In the genomic region with DNA sequence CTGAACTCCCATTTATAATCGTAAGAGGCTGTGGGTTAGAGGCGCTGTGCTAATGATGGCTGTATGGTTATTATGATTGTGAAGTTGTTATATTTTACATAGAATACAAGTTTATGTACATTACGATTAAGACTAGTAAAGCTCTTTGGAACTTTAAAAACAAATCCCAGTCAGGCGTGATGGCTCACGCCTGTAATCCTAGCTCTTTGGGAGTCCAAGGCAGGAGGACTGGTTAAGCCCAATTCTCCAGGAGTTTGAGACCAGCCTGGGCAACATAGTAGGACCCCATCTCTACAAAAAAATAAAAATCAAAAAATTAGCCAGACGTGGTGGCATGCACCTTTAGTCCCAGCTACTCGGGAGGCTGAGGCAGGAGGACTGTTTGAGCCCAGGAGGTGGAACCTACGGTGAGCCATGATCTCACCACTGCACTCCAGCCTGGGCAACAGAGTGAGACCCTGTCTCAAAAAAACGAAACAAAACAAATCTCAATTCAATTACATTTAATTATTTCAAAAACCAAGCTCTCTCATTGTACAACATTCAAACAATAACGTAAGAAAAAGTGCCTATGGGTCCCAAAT, we compare ENCODE assay signal across 13 cellular contexts. TPM values are rescaled to one million over a fixed set of nuclear protein-coding genes. Genes with fewer than 3 reads are reported as not detected.
DNase-seq lines count a peak whose midpoint lies in the region; ATAC-seq, FAIRE-seq and TF ChIP-seq lines count a peak whose summit lies in the region.
"Had no signal": no experiment of that assay in that cellular context is flagged by ENCODE, and none has a peak within 500 bp of the region (broad histone marks: within the 10 kb centered on the region; RNA-seq: fewer than 3 reads in every experiment).

No MANE protein-coding gene starts in this region.

- no peaks in the 10 kb centered on the region for H4K20me1 ChIP-seq in PC-9 (ENCODE audit: insufficient read depth)

- no peaks in the 10 kb centered on the region for H3K36me3 ChIP-seq in PC-9 (ENCODE audit: low read depth)
- H3K36me3 ChIP-seq in small intestine (ENCODE audit: control insufficient read depth in 2 of 2, insufficient read depth in 2 of 2, low read length in 2 of 2), result no peaks in the 10 kb centered on the region
- H3K36me3 ChIP-seq in MG63, result no peaks in the 10 kb centered on the region; the same call in 1 of the 2 replicates
- H3K36me3 ChIP-seq: gastrocnemius medialis, sigmoid colon, tibial artery had no signal

- H3K27ac ChIP-seq in PC-9 (peak overlapping the region; percentile 94), small intestine (ENCODE audit: low read depth in 1 of 2, low read length in 1 of 2) (peak overlapping the region; percentile 95)
- H3K27ac ChIP-seq: coronary artery, gastrocnemius medialis, sigmoid colon, tibial artery, VCaP had no signal

- H2AFZ ChIP-seq in PC-9, result 0 out of 2 replicates have a peak overlapping the region, but pooled peaks have one; percentile 13

- peaks cover 30% of the 10 kb centered on the region for H3K36me3 Mint-ChIP-seq in activated CD4-positive, alpha-beta T cell treated with anti-CD3 and anti-CD28 coated beads, Interleukin-2, amount 10 ng/mL, durations not matched to agents 24 days and 14 days (ENCODE audit: low read depth)
- no peaks in the 10 kb centered on the region for H3K36me3 Mint-ChIP-seq in chondrocyte (ENCODE audit: low read depth)

- intact Hi-C loops in activated CD4-positive, alpha-beta T cell treated with anti-CD3 and anti-CD28 coated beads, Interleukin-2, amount 10 ng/mL, durations not matched to agents 24 days and 14 days (cut with micrococcal nuclease), result loop anchor here (2.0 to 5.0 kb wide), 3 partner anchors 42 to 380 kb away; a partner anchor contains a TSS
- intact Hi-C loops in PC-9 (cut with micrococcal nuclease; ENCODE audit: unreplicated experiment), result no loop called here

- H3K9me2 ChIP-seq in PC-9 (ENCODE audit: insufficient read depth), result no peaks in the 10 kb centered on the region

- H3K9me3 Mint-ChIP-seq in activated CD4-positive, alpha-beta T cell treated with anti-CD3 and anti-CD28 coated beads, Interleukin-2, amount 10 ng/mL, durations not matched to agents 24 days and 14 days, result no peaks in the 10 kb centered on the region
- H3K9me3 Mint-ChIP-seq in chondrocyte (ENCODE audit: low read depth), result no peaks in the 10 kb centered on the region

- no peak for FAIRE-seq in small intestine (lab: Jason Lieb, UNC)

- peak overlapping the region; percentile 50 for H3K4me3 Mint-ChIP-seq in activated CD4-positive, alpha-beta T cell treated with anti-CD3 and anti-CD28 coated beads, Interleukin-2, amount 10 ng/mL, durations not matched to agents 24 days and 14 days
- H3K4me3 Mint-ChIP-seq in chondrocyte (ENCODE audit: unreplicated experiment), result no peak overlapping the region

- BruUV-seq in PC-9 (replicated peaks; lab: Mats Ljungman, UMichigan), result TSS peak; percentile 92

- H3K4me3 ChIP-seq in PC-9 (peak overlapping the region; percentile 17; the same call in 1 of the 2 replicates), small intestine (ENCODE audit: low read depth in 1 of 2, low read length in 2 of 2) (no peak overlapping the region), MG63 (no peak overlapping the region)
- H3K4me3 ChIP-seq: coronary artery, gastrocnemius medialis, sigmoid colon, tibial artery had no signal

- no peaks in the 10 kb centered on the region for H3K27me3 ChIP-seq in PC-9 (ENCODE audit: insufficient read depth, low read depth)
- H3K27me3 ChIP-seq in small intestine (ENCODE audit: control insufficient read depth in 2 of 2, insufficient read depth in 2 of 2, low read length in 2 of 2), result no peaks in the 10 kb centered on the region
- no peaks in the 10 kb centered on the region for H3K27me3 ChIP-seq in MG63
- H3K27me3 ChIP-seq: gastrocnemius medialis, sigmoid colon, tibial artery had no signal

- no peaks in the 10 kb centered on the region for H3K27me3 Mint-ChIP-seq in activated CD4-positive, alpha-beta T cell treated with anti-CD3 and anti-CD28 coated beads, Interleukin-2, amount 10 ng/mL, durations not matched to agents 24 days and 14 days
- no peaks in the 10 kb centered on the region for H3K27me3 Mint-ChIP-seq in chondrocyte (ENCODE audit: low read depth)

- POLR2A ChIA-PET in PC-9 (lab: Charles Lee; ENCODE audit: unreplicated experiment), result interaction anchor here (0.5 to 1.6 kb wide), 3 partner anchors 11 to 27 kb away, joined by 7 to 30 read pairs (median 9); no protein-coding TSS in a partner anchor

- peaks cover 34% of the 10 kb centered on the region for H3F3A ChIP-seq in PC-9 (ENCODE audit: insufficient read depth, low read depth)

- 85 to 89% (median 86%) methylated on average over 10 of the region's 10 CpGs for WGBS in small intestine, 3 donors

- no peak for ATAC-seq in HG03108 (IDR thresholded peaks at IDR 0.05; ENCODE audit: unreplicated experiment)
- ATAC-seq: gastrocnemius medialis had no signal

- peaks cover 43% of the 10 kb centered on the region for H3K4me1 Mint-ChIP-seq in activated CD4-positive, alpha-beta T cell treated with anti-CD3 and anti-CD28 coated beads, Interleukin-2, amount 10 ng/mL, durations not matched to agents 24 days and 14 days
- peaks cover 18% of the 10 kb centered on the region for H3K4me1 Mint-ChIP-seq in chondrocyte (ENCODE audit: low read depth)

- CTCF ChIA-PET in PC-9 (lab: Charles Lee), result interaction anchor here (0.6 to 1.8 kb wide), 4 partner anchors 11 to 366 kb away, joined by 3 to 4 read pairs (median 4); no protein-coding TSS in a partner anchor

- H3K27ac Mint-ChIP-seq in activated CD4-positive, alpha-beta T cell treated with anti-CD3 and anti-CD28 coated beads, Interleukin-2, amount 10 ng/mL, durations not matched to agents 24 days and 14 days, result peak overlapping the region; percentile 89
- peak overlapping the region; percentile 99 for H3K27ac Mint-ChIP-seq in chondrocyte (ENCODE audit: unreplicated experiment)

- H3K9me3 ChIP-seq in PC-9 (ENCODE audit: insufficient read depth, low read depth), result no peaks in the 10 kb centered on the region
- H3K9me3 ChIP-seq in small intestine (ENCODE audit: control insufficient read depth, low read depth), result no peaks in the 10 kb centered on the region
- no peaks in the 10 kb centered on the region for H3K9me3 ChIP-seq in MG63
- H3K9me3 ChIP-seq: gastrocnemius medialis, sigmoid colon, tibial artery had no signal

- no peak for TF ChIP-seq CTCF in PC-9 (conservative IDR thresholded peaks at IDR 0.05)
- no peak for TF ChIP-seq CTCF in chondrocyte (IDR thresholded peaks at IDR 0.05)

- H3K4me1 ChIP-seq in PC-9 (replicated peaks; ENCODE audit: insufficient read depth) (peaks cover 45% of the 10 kb centered on the region), small intestine (ENCODE audit: control insufficient read depth in 2 of 2, insufficient read depth in 1 of 2, low read depth in 1 of 2, low read length in 1 of 2) (no peaks in the 10 kb centered on the region)
- H3K4me1 ChIP-seq: gastrocnemius medialis, sigmoid colon, tibial artery had no signal

- peak overlapping the region; percentile 74 for H3K4me2 ChIP-seq in PC-9

- no peak for DNase-seq in activated CD4-positive, alpha-beta T cell treated with anti-CD3 and anti-CD28 coated beads, Interleukin-2, amount 10 ng/mL, durations not matched to agents 24 days and 14 days
- no peak for DNase-seq in activated CD4-positive, alpha-beta T cell treated with anti-CD3 and anti-CD28 coated beads for 4 hours
- DNase-seq in PC-9 (no peak), chondrocyte (ENCODE audit: low spot score) (no peak), small intestine (no peak), MG63 (no peak), NCI-H446 treated with DMSO at 0.1 percent for 48 hours (lab: John Stamatoyannopoulos, UW) (no peak)
- DNase-seq: gastrocnemius medialis, sigmoid colon had no signal

- H3K79me2 ChIP-seq in PC-9 (ENCODE audit: low read depth), result no peaks in the 10 kb centered on the region

RNA-seq across cellular contexts. Expression of a gene that starts 23.9 kb away (rescaled TPM):
- total RNA-seq in activated CD4-positive, alpha-beta T cell treated with anti-CD3 and anti-CD28 coated beads, Interleukin-2, amount 10 ng/mL, durations not matched to agents 24 days and 14 days, result 98.1 and 101 TPM in 2 replicates
- total RNA-seq in PC-9 (2021) (95.3 and 97.8 TPM in 2 replicates), chondrocyte (76.0 to 101 TPM (median 95.8 TPM) in 3 replicates)
- 10 to 100 TPM; 31.9 to 58.9 (median 51.7) TPM for polyA plus RNA-seq in small intestine
- total RNA-seq in MG63 (2014; rRNA removed; shearing (Covaris generic); ENCODE audit: low replicate concordance), result 48.5 and 90.5 TPM in 2 replicates

RNA-seq across cellular contexts. Expression of a gene that starts 41.6 kb away (rescaled TPM):
- 2,196 and 2,218 TPM in 2 replicates for total RNA-seq in activated CD4-positive, alpha-beta T cell treated with anti-CD3 and anti-CD28 coated beads, Interleukin-2, amount 10 ng/mL, durations not matched to agents 24 days and 14 days
- 1,668 and 1,769 TPM in 2 replicates for total RNA-seq in PC-9 (2021)
- total RNA-seq in chondrocyte, result 1,771 to 2,562 TPM (median 2,521 TPM) in 3 replicates
- polyA plus RNA-seq in small intestine, result 1,000 to 10,000 TPM; 2,319 to 3,566 (median 2,983) TPM
- 5,826 and 9,166 TPM in 2 replicates for total RNA-seq in MG63 (2014; rRNA removed; shearing (Covaris generic); ENCODE audit: low replicate concordance)
